Comparison of ENCODE assay signal across 11 cellular contexts in the genomic region with DNA sequence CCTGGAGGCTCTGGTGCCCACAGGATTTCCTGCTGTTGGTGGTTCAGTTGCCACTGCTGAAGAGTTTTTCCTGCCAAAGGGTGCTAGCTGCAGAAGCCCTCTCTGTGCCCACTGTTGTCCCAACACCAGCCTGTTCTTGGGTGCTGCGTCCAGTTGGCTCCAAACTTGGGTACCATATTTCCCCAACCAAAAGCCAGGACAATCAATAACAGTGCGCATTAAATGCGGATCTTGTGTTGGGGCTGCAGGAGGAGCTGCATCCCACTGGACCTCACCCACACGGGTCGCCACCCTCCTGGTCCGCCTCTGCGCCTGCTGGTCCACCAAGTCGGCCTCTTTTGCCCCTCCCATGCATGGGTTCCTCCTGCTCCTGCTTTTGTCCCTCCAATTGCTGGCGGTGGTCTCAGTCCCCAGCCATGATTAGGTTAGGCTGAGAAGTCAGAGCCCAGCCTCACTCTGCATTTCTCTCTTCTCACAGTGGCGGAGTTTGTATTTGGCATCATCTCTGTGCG. TPM values are rescaled to one million over a fixed set of nuclear protein-coding genes. Genes with fewer than 3 reads are reported as not detected.
DNase-seq lines count a peak whose midpoint lies in the region; ATAC-seq and TF ChIP-seq lines count a peak whose summit lies in the region.
"Had no signal": no experiment of that assay in that cellular context is flagged by ENCODE, and none has a peak within 500 bp of the region (broad histone marks: within the 10 kb centered on the region; RNA-seq: fewer than 3 reads in every experiment).

No MANE protein-coding gene starts in this region.

- intact Hi-C loops in CD14-positive monocyte (cut with micrococcal nuclease) (loop anchor here in 1 of 2 donors (2.0 kb wide), 1 partner anchor 30 kb away; no protein-coding TSS in a partner anchor), dorsolateral prefrontal cortex (cut with DNase I) (no loop called here)

- no peak for ATAC-seq in GM18520 (IDR thresholded peaks at IDR 0.05; ENCODE audit: unreplicated experiment)

- H3K79me2 ChIP-seq in Loucy (ENCODE audit: insufficient read depth, low read length): peaks cover 95% of the 10 kb centered on the region

- H3K4me1 ChIP-seq in Loucy (ENCODE audit: insufficient read depth, low read length, poor library complexity, severe bottlenecking): peaks cover 99% of the 10 kb centered on the region
- peaks cover 36 to 37% of the 10 kb centered on the region in 2 experiments for H3K4me1 ChIP-seq in neutrophil (ENCODE audit: control insufficient read depth in 1 of 2, insufficient read depth in 1 of 2, low read depth in 1 of 2, low read length in 1 of 2)

- peaks cover 14% of the 10 kb centered on the region; the same call in 1 of the 2 replicates for H3K36me3 ChIP-seq in Loucy (ENCODE audit: insufficient read depth, low read length)
- H3K36me3 ChIP-seq in neutrophil: peaks cover 34% of the 10 kb centered on the region
- H3K36me3 ChIP-seq: SJSA1, thoracic aorta had no signal

- H4K20me1 ChIP-seq in Loucy (ENCODE audit: insufficient read depth, low read length, poor library complexity, severe bottlenecking): peaks cover 5% of the 10 kb centered on the region

- peak overlapping the region; percentile 92 for H3K4me2 ChIP-seq in Loucy (ENCODE audit: low read depth, low read length, poor library complexity, severe bottlenecking)

- H3K9ac ChIP-seq in Loucy (ENCODE audit: low read depth, low read length, poor library complexity, severe bottlenecking): peak overlapping the region; percentile 85

- no peak overlapping the region for H2AFZ ChIP-seq in Loucy (ENCODE audit: low read length)

- H3K9me3 Mint-ChIP-seq in CD14-positive monocyte: peaks cover 0 to 6% (median 0%) of the 10 kb centered on the region in 7 donors

- H3K4me1 Mint-ChIP-seq in CD14-positive monocyte: peaks cover 59% of the 10 kb centered on the region

- no peaks in the 10 kb centered on the region for H3K9me3 ChIP-seq in Loucy (ENCODE audit: insufficient read depth, low read depth, low read length)
- no peaks in the 10 kb centered on the region for H3K9me3 ChIP-seq in neutrophil
- H3K9me3 ChIP-seq: SJSA1, thoracic aorta had no signal

- peak overlapping the region; percentile 43 to 56 for H3K4me3 Mint-ChIP-seq in CD14-positive monocyte

- DNase-seq in CD14-positive monocyte (ENCODE audit: low spot score) (no peak), dorsolateral prefrontal cortex (peak in 2 of 10 donors; percentile 12 to 32), NCI-H526 treated with DMSO at 0.1 percent for 48 hours (lab: John Stamatoyannopoulos, UW) (no peak), COLO829 (ENCODE audit: low spot score) (no peak), NCI-H187 treated with DMSO at 0.1 percent for 48 hours (lab: John Stamatoyannopoulos, UW) (no peak)
- DNase-seq: cortex of kidney had no signal

- peak overlapping the region; percentile 88 to 95 (median 94) for H3K27ac Mint-ChIP-seq in CD14-positive monocyte

- H3F3A ChIP-seq in Loucy (ENCODE audit: low read depth): peaks cover 4% of the 10 kb centered on the region; the same call in 1 of the 2 replicates

- H3K9me2 ChIP-seq in Loucy (replicated peaks; ENCODE audit: low read depth, low read length): no peaks in the 10 kb centered on the region

- peaks cover 24 to 45% of the 10 kb centered on the region in 2 donors for H3K36me3 Mint-ChIP-seq in CD14-positive monocyte

- TF ChIP-seq CTCF in CD14-positive monocyte (IDR thresholded peaks at IDR 0.05): no peak
- TF ChIP-seq CTCF in Loucy (conservative IDR thresholded peaks at IDR 0.05; ENCODE audit: low read length): no peak
- TF ChIP-seq CTCF in dorsolateral prefrontal cortex (IDR thresholded peaks at IDR 0.05 in 54 of 56, conservative IDR thresholded peaks at IDR 0.05 in 2 of 56; ENCODE audit: low read depth in 1 of 56, partially characterized antibody in 56 of 56): no peak
- no peak for TF ChIP-seq CTCF in neutrophil (IDR thresholded peaks at IDR 0.05)

- peak overlapping the region in 42 of 59 donors; percentile 0 to 92 (median 54) for H3K27ac ChIP-seq in dorsolateral prefrontal cortex
- peak overlapping the region; percentile 63 for H3K27ac ChIP-seq in neutrophil
- H3K27ac ChIP-seq: SJSA1 had no signal

- no peaks in the 10 kb centered on the region for H3K27me3 Mint-ChIP-seq in CD14-positive monocyte (ENCODE audit: low read depth in 3 of 3)

- peak overlapping the region; percentile 66 for H3K4me3 ChIP-seq in Loucy (ENCODE audit: low read length, poor library complexity, severe bottlenecking)
- peak overlapping the region in 1 of 59 donors; percentile 13 for H3K4me3 ChIP-seq in dorsolateral prefrontal cortex
- no peak overlapping the region for H3K4me3 ChIP-seq in neutrophil (ENCODE audit: low read depth in 1 of 2, low read length in 1 of 2)
- H3K4me3 ChIP-seq: SJSA1, thoracic aorta had no signal

- H3K27me3 ChIP-seq in Loucy (ENCODE audit: insufficient read depth, low read length, poor library complexity, severe bottlenecking) (no peaks in the 10 kb centered on the region), dorsolateral prefrontal cortex (no peaks in the 10 kb centered on the region), neutrophil (no peaks in the 10 kb centered on the region)
- H3K27me3 ChIP-seq: SJSA1 had no signal

RNA-seq across cellular contexts. Expression of a gene that starts 9.8 kb away (rescaled TPM):
- 1 to 10 TPM; 3.5 to 5.2 TPM for polyA plus RNA-seq in CD14-positive monocyte
- total RNA-seq in dorsolateral prefrontal cortex: 10 to 100 TPM; 23.5 to 64.8 (median 43.0) TPM
